In genomic region chr3:44339990-44340389, GRCh38 we compare ENCODE assay signal across 9 cellular contexts. TPM values are rescaled to one million over a fixed set of nuclear protein-coding genes. Genes with fewer than 3 reads are reported as not detected.
A peak's percentile ranks its signal among the peaks of the same experiment; 100 is the strongest.
DNase-seq lines count a peak whose midpoint lies in the region; ATAC-seq and TF ChIP-seq lines count a peak whose summit lies in the region.
"Had no signal": no experiment of that assay in that cellular context is flagged by ENCODE, and none has a peak within 500 bp of the region (broad histone marks: within the 10 kb centered on the region; RNA-seq: fewer than 3 reads in every experiment).

No MANE protein-coding gene starts in this region.

- no peaks in the 10 kb centered on the region for H3K36me3 Mint-ChIP-seq in activated naive CD4-positive, alpha-beta T cell treated with anti-CD3 and anti-CD28 coated beads, Interleukin-2, amount 50 U/mL, for 24 hours
- peaks cover 8% of the 10 kb centered on the region for H3K36me3 Mint-ChIP-seq in activated naive CD8-positive, alpha-beta T cell treated with anti-CD3 and anti-CD28 coated beads, Interleukin-2, amount 10 ng/mL, durations not matched to agents 7 days and 5 days

- H3K27ac ChIP-seq in right lobe of liver (peak overlapping the region; percentile 98 to 99 (median 98)), transverse colon (peak overlapping the region; percentile 89 to 97 (median 96))

- peak overlapping the region; percentile 75 to 88 (median 84) for H3K4me3 ChIP-seq in right lobe of liver
- no peak overlapping the region for H3K4me3 ChIP-seq in transverse colon

- WGBS in right lobe of liver (ENCODE audit: insufficient coverage, low coverage, low lambda C conversion rate, missing lambda C conversion rate), result 36% methylated on average over 3 of the region's 3 CpGs
- 75 to 89% methylated on average over 3 of the region's 3 CpGs for WGBS in transverse colon (ENCODE audit: low coverage in 1 of 2), 2 donors

- H3K36me3 ChIP-seq in right lobe of liver (no peaks in the 10 kb centered on the region), transverse colon (no peaks in the 10 kb centered on the region)

- H3K4me3 Mint-ChIP-seq in activated naive CD4-positive, alpha-beta T cell treated with anti-CD3 and anti-CD28 coated beads, Interleukin-2, amount 50 U/mL, for 24 hours, result peak overlapping the region; percentile 99
- peak overlapping the region; percentile 97 for H3K4me3 Mint-ChIP-seq in activated naive CD8-positive, alpha-beta T cell treated with anti-CD3 and anti-CD28 coated beads, Interleukin-2, amount 10 ng/mL, durations not matched to agents 7 days and 5 days

- intact Hi-C loops in right lobe of liver (cut with DNase I) (no loop called here), transverse colon (cut with DNase I; ENCODE audit: low total_unique reads) (loop anchor here (2.0 kb wide), 1 partner anchor 99 kb away; no protein-coding TSS in a partner anchor)

- peaks cover 0 to 29% (median 6%) of the 10 kb centered on the region in 4 donors for H3K4me1 ChIP-seq in right lobe of liver
- H3K4me1 ChIP-seq in transverse colon, result peaks cover 0 to 28% (median 18%) of the 10 kb centered on the region in 4 donors

- H3K9me3 ChIP-seq in right lobe of liver (no peaks in the 10 kb centered on the region), transverse colon (no peaks in the 10 kb centered on the region)

- no peaks in the 10 kb centered on the region for H3K27me3 Mint-ChIP-seq in activated naive CD4-positive, alpha-beta T cell treated with anti-CD3 and anti-CD28 coated beads, Interleukin-2, amount 50 U/mL, for 24 hours
- no peaks in the 10 kb centered on the region for H3K27me3 Mint-ChIP-seq in activated naive CD8-positive, alpha-beta T cell treated with anti-CD3 and anti-CD28 coated beads, Interleukin-2, amount 10 ng/mL, durations not matched to agents 7 days and 5 days

- H3K9me3 Mint-ChIP-seq in activated naive CD4-positive, alpha-beta T cell treated with anti-CD3 and anti-CD28 coated beads, Interleukin-2, amount 50 U/mL, for 24 hours, result no peaks in the 10 kb centered on the region
- no peaks in the 10 kb centered on the region for H3K9me3 Mint-ChIP-seq in activated naive CD8-positive, alpha-beta T cell treated with anti-CD3 and anti-CD28 coated beads, Interleukin-2, amount 10 ng/mL, durations not matched to agents 7 days and 5 days

- H3K27me3 ChIP-seq in right lobe of liver, result no peaks in the 10 kb centered on the region
- H3K27me3 ChIP-seq in transverse colon, result no peaks in the 10 kb centered on the region

- TF ChIP-seq POLR2A in right lobe of liver (IDR thresholded peaks at IDR 0.05), result no peak
- no peak for TF ChIP-seq POLR2A in transverse colon (IDR thresholded peaks at IDR 0.05)

- in situ Hi-C loops in transverse colon (cut with MboI; ENCODE audit: low pct_ligation_motif_present in 1 of 4, low pct_unique_long_range_greater_than_20kb in 1 of 4, low sequenced_read_pairs in 3 of 4), result no loop called here

- TF ChIP-seq CTCF in right lobe of liver (IDR thresholded peaks at IDR 0.05) (no peak), transverse colon (IDR thresholded peaks at IDR 0.05) (no peak)

- POLR2A ChIA-PET in activated naive CD8-positive, alpha-beta T cell treated with anti-CD3 and anti-CD28 coated beads, Interleukin-2, amount 10 ng/mL, durations not matched to agents 7 days and 5 days (lab: Charles Lee), result interaction anchor here (3.6 kb wide), 1 partner anchor 171 kb away, joined by 27 read pairs; no protein-coding TSS in a partner anchor

- no peak for TF ChIP-seq EP300 in transverse colon (IDR thresholded peaks at IDR 0.05; ENCODE audit: low read depth)

- no peak overlapping the region for H3K27ac Mint-ChIP-seq in activated naive CD4-positive, alpha-beta T cell treated with anti-CD3 and anti-CD28 coated beads, Interleukin-2, amount 50 U/mL, for 24 hours
- H3K27ac Mint-ChIP-seq in activated naive CD8-positive, alpha-beta T cell treated with anti-CD3 and anti-CD28 coated beads, Interleukin-2, amount 10 ng/mL, durations not matched to agents 7 days and 5 days, result peak overlapping the region; percentile 75

- peaks cover 26% of the 10 kb centered on the region for H3K4me1 Mint-ChIP-seq in activated naive CD4-positive, alpha-beta T cell treated with anti-CD3 and anti-CD28 coated beads, Interleukin-2, amount 50 U/mL, for 24 hours
- H3K4me1 Mint-ChIP-seq in activated naive CD8-positive, alpha-beta T cell treated with anti-CD3 and anti-CD28 coated beads, Interleukin-2, amount 10 ng/mL, durations not matched to agents 7 days and 5 days, result peaks cover 13% of the 10 kb centered on the region

- DNase-seq in activated naive CD4-positive, alpha-beta T cell treated with anti-CD3 and anti-CD28 coated beads, Interleukin-2, amount 50 U/mL, for 16 hours, result no peak
- no peak for DNase-seq in activated naive CD8-positive, alpha-beta T cell treated with anti-CD3 and anti-CD28 coated beads, Interleukin-2, amount 10 ng/mL, durations not matched to agents 7 days and 5 days
- DNase-seq in right lobe of liver (no peak), transverse colon (no peak), NCI-H2171 (lab: John Stamatoyannopoulos, UW) (no peak)
- no peak for DNase-seq in activated effector memory CD4-positive, alpha-beta T cell treated with anti-CD3 and anti-CD28 coated beads, Interleukin-2, amount 50 U/mL, for 16 hours
- no peak for DNase-seq in activated CD4-positive, CD25-positive, alpha-beta regulatory T cell treated with anti-CD3 and anti-CD28 coated beads, Interleukin-2, amount 50 U/mL, for 72 hours
- DNase-seq: RPMI8226 had no signal

- ATAC-seq in activated naive CD8-positive, alpha-beta T cell treated with anti-CD3 and anti-CD28 coated beads, Interleukin-2, amount 10 ng/mL, durations not matched to agents 7 days and 5 days (ENCODE audit: low read depth), result no peak
- no peak for ATAC-seq in right lobe of liver

RNA-seq across cellular contexts. Expression of gene TCAIM, which starts 1.4 kb away (rescaled TPM):
- 10 to 100 TPM; 19.4 to 20.9 TPM for total RNA-seq in activated naive CD8-positive, alpha-beta T cell treated with anti-CD3 and anti-CD28 coated beads, Interleukin-2, amount 10 ng/mL, durations not matched to agents 7 days and 5 days
- 10 to 100 TPM; 37.8 to 46.4 (median 40.1) TPM for total RNA-seq in right lobe of liver
- total RNA-seq in transverse colon, result 10 to 100 TPM in 3 of 4 donors, 1 to 10 TPM in 1; 2.2 to 19.5 (median 14.6) TPM

Comparison
In these comparisons a context has a peak if more than half of its experiments do, and no peak if none do; other contexts are left out.
1. H3K4me3 ChIP-seq: peak in right lobe of liver (3 of 3); none in transverse colon (0 of 4).